In the genomic region with DNA sequence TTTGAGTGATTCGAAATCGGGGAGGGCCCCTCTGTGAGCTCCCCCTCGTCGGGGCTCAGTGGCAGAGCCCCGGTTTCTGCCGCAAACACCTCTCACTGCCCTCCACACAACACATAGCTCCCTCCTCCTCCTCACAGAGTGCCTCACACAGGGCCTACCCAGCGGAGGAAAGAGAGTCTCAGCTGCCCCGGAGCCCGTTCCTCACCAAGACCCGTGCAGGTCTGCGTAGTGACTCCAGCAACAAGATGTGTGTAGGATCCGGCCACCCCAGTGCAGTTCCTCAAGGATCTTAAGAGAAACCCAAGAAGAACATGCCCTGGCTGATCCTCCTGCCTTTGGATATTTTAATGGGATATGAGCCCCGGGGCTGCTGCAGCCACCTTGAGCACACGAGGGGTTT, we compare ENCODE assay signal across 27 cellular contexts.
"Had no signal": no experiment of that assay in that cellular context is flagged by ENCODE, and none has a peak within 500 bp of the region (broad histone marks: within the 10 kb centered on the region; RNA-seq: fewer than 3 reads in every experiment).

No MANE protein-coding gene starts in this region.

- H3K4me1 Mint-ChIP-seq: activated CD4-positive, alpha-beta T cell treated with anti-CD3 and anti-CD28 coated beads, Interleukin-2, amount 10 ng/mL, durations not matched to agents 7 days and 5 days; brain had no signal

- H3K27me3 Mint-ChIP-seq: activated CD4-positive, alpha-beta memory T cell treated with anti-CD3 and anti-CD28 coated beads for 36 hours; activated CD4-positive, alpha-beta T cell treated with anti-CD3 and anti-CD28 coated beads, Interleukin-2, amount 10 ng/mL, durations not matched to agents 7 days and 5 days; activated naive CD8-positive, alpha-beta T cell; T-helper 17 cell had no signal

- H3K9me3 Mint-ChIP-seq: activated CD4-positive, alpha-beta memory T cell treated with anti-CD3 and anti-CD28 coated beads for 36 hours; activated CD4-positive, alpha-beta T cell treated with anti-CD3 and anti-CD28 coated beads, Interleukin-2, amount 10 ng/mL, durations not matched to agents 7 days and 5 days; activated T-cell treated with anti-CD3 and anti-CD28 coated beads, Interleukin-2, amount 50 U/mL, for 72 hours; activated T-helper 2 cell treated with anti-CD3 and anti-CD28 coated beads, Interferon-gamma antibody, Interleukin-2, Interleukin-4, amounts not matched to agents 10 μg/mL and 5 μg/mL and 100 μg/mL, durations not matched to agents 14 hours and 24 hours and 36 hours had no signal

- DNase-seq: activated CD4-positive, alpha-beta memory T cell treated with anti-CD3 and anti-CD28 coated beads for 36 hours; activated CD4-positive, alpha-beta T cell treated with anti-CD3 and anti-CD28 coated beads, Interleukin-2, amount 10 ng/mL, durations not matched to agents 7 days and 5 days; activated CD4-positive, CD25-positive, alpha-beta regulatory T cell; activated CD8-positive, alpha-beta memory T cell treated with anti-CD3 and anti-CD28 coated beads for 24 hours; activated gamma-delta T cell treated with Interleukin-2 at 50 U/mL for 16 hours; activated T-cell treated with anti-CD3 and anti-CD28 coated beads, Interleukin-2, amount 50 U/mL, for 72 hours; amygdala; MG63; MV-4-11; NCI-H1092 treated with DMSO at 0.1 percent for 48 hours; NCI-H1417 treated with DMSO at 0.1 percent for 48 hours; NCI-H1694; NCI-H2029; NCI-H2107; NCI-H2171 treated with DMSO at 0.1 percent for 48 hours; NCI-H226; NCI-H510A; NCI-H526 treated with DMSO at 0.1 percent for 48 hours; NCI-H82; OCI-M1; SHP77 treated with DMSO at 0.1 percent for 48 hours; T-helper 17 cell; T-helper 9 cell had no signal

- ATAC-seq: activated T-cell treated with anti-CD3 and anti-CD28 coated beads, Interleukin-2, amount 50 U/mL, for 72 hours; Panc1; T-helper 17 cell had no signal

- H3K4me3 ChIP-seq: MG63 had no signal

- H3K36me3 ChIP-seq: MG63 had no signal

- H3K36me3 Mint-ChIP-seq: activated CD4-positive, alpha-beta memory T cell treated with anti-CD3 and anti-CD28 coated beads for 36 hours; brain had no signal

- H3K4me3 Mint-ChIP-seq: activated CD4-positive, alpha-beta memory T cell treated with anti-CD3 and anti-CD28 coated beads for 36 hours; activated CD4-positive, alpha-beta T cell treated with anti-CD3 and anti-CD28 coated beads, Interleukin-2, amount 10 ng/mL, durations not matched to agents 7 days and 5 days; activated naive CD8-positive, alpha-beta T cell; activated T-cell treated with anti-CD3 and anti-CD28 coated beads, Interleukin-2, amount 50 U/mL, for 72 hours; brain; T-helper 17 cell had no signal

- H3K9me3 ChIP-seq: MG63 had no signal

- H3K27ac Mint-ChIP-seq: activated CD4-positive, alpha-beta memory T cell treated with anti-CD3 and anti-CD28 coated beads for 36 hours; activated CD4-positive, alpha-beta T cell treated with anti-CD3 and anti-CD28 coated beads, Interleukin-2, amount 10 ng/mL, durations not matched to agents 7 days and 5 days; activated naive CD8-positive, alpha-beta T cell; activated T-cell treated with anti-CD3 and anti-CD28 coated beads, Interleukin-2, amount 50 U/mL, for 72 hours; activated T-helper 2 cell treated with anti-CD3 and anti-CD28 coated beads, Interferon-gamma antibody, Interleukin-2, Interleukin-4, amounts not matched to agents 10 μg/mL and 5 μg/mL and 100 μg/mL, durations not matched to agents 14 hours and 24 hours and 36 hours; brain; T-helper 17 cell had no signal
